Comparison of ENCODE assay signal across 7 cellular contexts in the genomic region with DNA sequence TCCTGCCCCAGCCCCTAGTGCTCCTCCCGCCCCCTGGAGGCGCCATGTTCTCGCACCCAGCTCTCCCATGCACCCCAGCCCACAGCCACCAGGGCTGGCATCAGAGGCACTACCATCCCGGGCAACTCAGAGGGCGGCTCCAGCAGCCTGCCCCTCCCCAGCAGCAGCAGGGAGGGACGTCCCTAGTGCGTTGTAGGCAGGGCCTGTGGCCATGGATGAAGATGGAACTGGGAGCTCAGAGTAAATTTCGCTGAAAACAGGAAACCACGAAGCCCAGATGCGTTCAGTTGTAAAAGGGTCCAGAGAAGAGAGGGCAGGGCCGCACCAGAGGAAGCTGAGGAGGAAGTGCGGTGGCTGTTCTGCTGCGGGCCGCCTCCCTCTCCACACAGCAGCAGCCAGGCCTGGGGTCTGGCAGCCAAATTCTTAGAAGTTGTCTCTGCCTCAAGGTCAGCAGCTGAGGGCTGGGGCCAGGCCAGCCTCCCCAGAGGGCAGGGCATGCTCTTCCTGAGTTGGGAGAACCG. TPM values are rescaled to one million over a fixed set of nuclear protein-coding genes. Genes with fewer than 3 reads are reported as not detected.
DNase-seq lines count a peak whose midpoint lies in the region; ATAC-seq and TF ChIP-seq lines count a peak whose summit lies in the region.

No MANE protein-coding gene starts in this region.

- peak; percentile 64 to 69 (median 69) for ATAC-seq in right lobe of liver
- no peak for ATAC-seq in HG02970 (IDR thresholded peaks at IDR 0.05; ENCODE audit: low FRiP score, unreplicated experiment)

- BruUV-seq in OCI-LY7 (replicated peaks; lab: Mats Ljungman, UMichigan), result no TSS peak

- H3K9me3 ChIP-seq in OCI-LY7 (ENCODE audit: low read length), result no peaks in the 10 kb centered on the region
- no peaks in the 10 kb centered on the region for H3K9me3 ChIP-seq in right lobe of liver

- no peaks in the 10 kb centered on the region for H4K20me1 ChIP-seq in OCI-LY7 (ENCODE audit: insufficient read depth, low read length)

- DNase-seq in GM20000 (ENCODE audit: low spot score) (peak; percentile 65), OCI-LY7 (ENCODE audit: low spot score) (peak; percentile 85), activated gamma-delta T cell treated with Interleukin-2 at 50 U/mL for 16 hours (peak; percentile 74), right lobe of liver (peak in 2 of 3 donors; percentile 70 to 79), ACHN (no peak)
- peak; percentile 80 for DNase-seq in stimulated activated CD8-positive, alpha-beta memory T cell treated with anti-CD3 and anti-CD28 coated beads, Interleukin-4, amount 100 ng/mL, for 48 hours

- intact Hi-C loops in OCI-LY7 (cut with micrococcal nuclease; ENCODE audit: unreplicated experiment), result loop anchor here (1.0 kb wide), 1 partner anchor 21 kb away; no protein-coding TSS in a partner anchor
- intact Hi-C loops in right lobe of liver (cut with DNase I), result no loop called here

- no peaks in the 10 kb centered on the region for H3K36me3 ChIP-seq in OCI-LY7 (ENCODE audit: insufficient read depth, low read length)
- no peaks in the 10 kb centered on the region for H3K36me3 ChIP-seq in right lobe of liver

- H3K4me3 ChIP-seq in OCI-LY7 (ENCODE audit: low read depth, low read length, poor library complexity, severe bottlenecking) (peak overlapping the region; percentile 25), right lobe of liver (no peak overlapping the region)

- in situ Hi-C loops in ACHN (cut with HindIII; ENCODE audit: low pct_ligation_motif_present, low pct_unique_long_range_greater_than_20kb, low sequenced_read_pairs), result no loop called here

- TF ChIP-seq CTCF in GM20000 (IDR thresholded peaks at IDR 0.05; ENCODE audit: extremely low read depth, missing control alignments) (no peak), OCI-LY7 (conservative IDR thresholded peaks at IDR 0.05; ENCODE audit: low read length) (peak; percentile 38; the same call in 1 of the 2 replicates), right lobe of liver (IDR thresholded peaks at IDR 0.05) (no peak)

- peak overlapping the region; percentile 73 for H3K4me2 ChIP-seq in OCI-LY7 (ENCODE audit: low read length)

- no peaks in the 10 kb centered on the region for H3K79me2 ChIP-seq in OCI-LY7 (ENCODE audit: insufficient read depth, low read depth, low read length)

- no peaks in the 10 kb centered on the region for H3K27me3 ChIP-seq in right lobe of liver

- POLR2A ChIA-PET in OCI-LY7 (lab: Charles Lee), result interaction anchor here (0.6 to 1.4 kb wide), 10 partner anchors 9 to 36 kb away, joined by 3 to 7 read pairs (median 4); no protein-coding TSS in a partner anchor

- H2AFZ ChIP-seq in OCI-LY7 (ENCODE audit: low read length), result peak overlapping the region; percentile 74; the same call in 1 of the 2 replicates

- H3K4me1 ChIP-seq in OCI-LY7 (ENCODE audit: insufficient read depth, low read length, poor library complexity, severe bottlenecking) (peaks cover 75% of the 10 kb centered on the region), right lobe of liver (peaks cover 0 to 29% (median 2%) of the 10 kb centered on the region in 4 donors)

- H3K27ac ChIP-seq in OCI-LY7 (ENCODE audit: low read depth, low read length, poor library complexity, severe bottlenecking), result peak overlapping the region; percentile 88
- H3K27ac ChIP-seq in right lobe of liver, result peak overlapping the region; percentile 53 to 72 (median 55)

- WGBS in right lobe of liver (ENCODE audit: insufficient coverage, low coverage, low lambda C conversion rate, missing lambda C conversion rate), result 50% methylated on average over 2 of the region's 15 CpGs

- CTCF ChIA-PET in OCI-LY7 (lab: Charles Lee; ENCODE audit: unreplicated experiment), result interaction anchor here (0.5 to 1.2 kb wide), 6 partner anchors 9 to 361 kb away, joined by 3 to 5 read pairs (median 3); partner anchors contain the start of gene VSIR

- TF ChIP-seq POLR2A in right lobe of liver (IDR thresholded peaks at IDR 0.05), result peak; percentile 28

- no peaks in the 10 kb centered on the region for H3K9me2 ChIP-seq in OCI-LY7 (ENCODE audit: insufficient read depth, low read length)

RNA-seq across cellular contexts. Expression of gene VSIR, which starts 24.6 kb away (rescaled TPM):
- 2.1 and 2.2 TPM in 2 replicates for total RNA-seq in OCI-LY7 (2014; rRNA removed; shearing (Covaris generic))
- 4.9 and 9.0 TPM in 2 replicates for total RNA-seq in OCI-LY7 (2022)
- 10 to 100 TPM in 3 of 6 experiments, 1 to 10 TPM in 3; 6.1 to 17.1 (median 10.1) TPM for total RNA-seq in right lobe of liver

RNA-seq across cellular contexts. Expression of gene C10orf105, which starts 29.2 kb away (rescaled TPM):
- total RNA-seq in OCI-LY7 (2014; rRNA removed; shearing (Covaris generic)), result 0.09 TPM in 1 of 2 replicates, not detected in the other
- total RNA-seq in OCI-LY7 (2022) (0.09 and 0.15 TPM in 2 replicates), right lobe of liver (under 1 TPM in 1 of 6 experiments, not detected in 5; 0.05 TPM)
